Comparison of ENCODE assay signal across 14 cellular contexts in genomic region chr2:40348038-40348437, GRCh38.
DNase-seq lines count a peak whose midpoint lies in the region; ATAC-seq, FAIRE-seq and TF ChIP-seq lines count a peak whose summit lies in the region.
"Had no signal": no experiment of that assay in that cellular context is flagged by ENCODE, and none has a peak within 500 bp of the region (broad histone marks: within the 10 kb centered on the region; RNA-seq: fewer than 3 reads in every experiment).

No MANE protein-coding gene starts in this region.

- H3K4me2 ChIP-seq in astrocyte (ENCODE audit: low read length) = no peak overlapping the region

- DNase-seq in EL (peak; percentile 34), astrocyte (ENCODE audit: low read depth) (no peak), mesothelial cell of epicardium (ENCODE audit: low spot score in 2 of 2, unreplicated experiment in 2 of 2) (no peak), mucosa of gallbladder (ENCODE audit: low spot score) (no peak), NCI-H1694 treated with DMSO at 0.1 percent for 48 hours (lab: John Stamatoyannopoulos, UW) (no peak), T-helper 9 cell (no peak)
- DNase-seq: DMS 273 treated with DMSO at 0.1 percent for 48 hours, NCI-H1417 treated with DMSO at 0.1 percent for 48 hours, NCI-H2081 treated with DMSO at 0.1 percent for 48 hours, Right ventricle myocardium superior had no signal

- H3K9me3 Mint-ChIP-seq in astrocyte (ENCODE audit: unreplicated experiment) = no peaks in the 10 kb centered on the region
- no peaks in the 10 kb centered on the region for H3K9me3 Mint-ChIP-seq in mesothelial cell of epicardium

- H3K27me3 ChIP-seq in ACC112 (ENCODE audit: insufficient read depth, low read length) (no peaks in the 10 kb centered on the region), astrocyte (ENCODE audit: insufficient read depth, low read length) (no peaks in the 10 kb centered on the region)
- H3K27me3 ChIP-seq: BLaER1 treated with 17β-estradiol and CSF1 and Interleukin-3, amounts not matched to agents 10 nM and 100 nM had no signal

- H3K4me1 Mint-ChIP-seq in astrocyte (ENCODE audit: low read depth, unreplicated experiment) = peaks cover 52% of the 10 kb centered on the region
- peaks cover 41% of the 10 kb centered on the region for H3K4me1 Mint-ChIP-seq in mesothelial cell of epicardium

- H3K27me3 Mint-ChIP-seq in astrocyte (ENCODE audit: low read depth, unreplicated experiment) (no peaks in the 10 kb centered on the region), mesothelial cell of epicardium (ENCODE audit: low read depth) (no peaks in the 10 kb centered on the region)

- H3K27ac ChIP-seq in ACC112 (ENCODE audit: low read depth, low read length) (peak overlapping the region; percentile 70), astrocyte (ENCODE audit: low read depth, low read length) (peak overlapping the region; percentile 70)

- TF ChIP-seq CTCF in astrocyte (IDR thresholded peaks at IDR 0.05; ENCODE audit: insufficient read depth, low read depth, low read length) (no peak), mesothelial cell of epicardium (IDR thresholded peaks at IDR 0.05; ENCODE audit: unreplicated experiment) (no peak)

- H3K36me3 Mint-ChIP-seq in astrocyte (ENCODE audit: low read depth, unreplicated experiment) (no peaks in the 10 kb centered on the region), mesothelial cell of epicardium (no peaks in the 10 kb centered on the region)

- H3K27ac Mint-ChIP-seq in astrocyte (ENCODE audit: unreplicated experiment) = peak overlapping the region; percentile 97
- H3K27ac Mint-ChIP-seq in mesothelial cell of epicardium = peak overlapping the region; percentile 81

- H2AFZ ChIP-seq in ACC112 (ENCODE audit: low read length, unreplicated experiment) = no peak overlapping the region
- no peak overlapping the region for H2AFZ ChIP-seq in astrocyte (ENCODE audit: low read depth, low read length)

- H3K36me3 ChIP-seq in ACC112 (ENCODE audit: insufficient read depth, low read length) = no peaks in the 10 kb centered on the region
- H3K36me3 ChIP-seq in astrocyte (ENCODE audit: insufficient read depth, low read length) = no peaks in the 10 kb centered on the region
- H3K36me3 ChIP-seq: HAP-1 had no signal

- H4K20me1 ChIP-seq in astrocyte (ENCODE audit: insufficient read depth, low read length) = no peaks in the 10 kb centered on the region
- H4K20me1 ChIP-seq: BLaER1 treated with 17β-estradiol and CSF1 and Interleukin-3, amounts not matched to agents 10 nM and 100 nM had no signal

- no peak for ATAC-seq in HG03135 (IDR thresholded peaks at IDR 0.05; ENCODE audit: unreplicated experiment)

- H3K4me1 ChIP-seq in ACC112 (ENCODE audit: control insufficient read depth, insufficient read depth, low read length, unreplicated experiment) (peaks cover 73% of the 10 kb centered on the region), astrocyte (ENCODE audit: insufficient read depth, low read length) (peaks cover 25% of the 10 kb centered on the region)
- H3K4me1 ChIP-seq: HAP-1 had no signal

- H3K4me3 Mint-ChIP-seq in astrocyte (ENCODE audit: unreplicated experiment) (no peak overlapping the region), mesothelial cell of epicardium (no peak overlapping the region)

- no peak overlapping the region for H3K4me3 ChIP-seq in ACC112 (ENCODE audit: low read depth, low read length)
- H3K4me3 ChIP-seq in astrocyte (ENCODE audit: insufficient read depth, low read depth, low read length) = no peak overlapping the region
- H3K4me3 ChIP-seq: BLaER1 treated with 17β-estradiol and CSF1 and Interleukin-3, amounts not matched to agents 10 nM and 100 nM; HAP-1 had no signal

- H3K79me2 ChIP-seq in ACC112 (ENCODE audit: control insufficient read depth, insufficient read depth, low read length, unreplicated experiment) (no peaks in the 10 kb centered on the region), astrocyte (ENCODE audit: insufficient read depth, low read length) (no peaks in the 10 kb centered on the region)

- FAIRE-seq in astrocyte (lab: Jason Lieb, UNC) = no peak

- no peaks in the 10 kb centered on the region for H3K9me3 ChIP-seq in astrocyte (ENCODE audit: insufficient read depth, low read depth, low read length)
- H3K9me3 ChIP-seq: BLaER1 treated with 17β-estradiol and CSF1 and Interleukin-3, amounts not matched to agents 10 nM and 100 nM; HAP-1 had no signal

- no peak overlapping the region for H3K9ac ChIP-seq in astrocyte (ENCODE audit: low read length)
- H3K9ac ChIP-seq: BLaER1 treated with 17β-estradiol and CSF1 and Interleukin-3, amounts not matched to agents 10 nM and 100 nM had no signal
